20 cellular contexts compared by ENCODE assay signal in genomic region chr5:175047048-175047447, GRCh38.
DNase-seq lines count a peak whose midpoint lies in the region; ATAC-seq and TF ChIP-seq lines count a peak whose summit lies in the region.
"Had no signal": no experiment of that assay in that cellular context is flagged by ENCODE, and none has a peak within 500 bp of the region (broad histone marks: within the 10 kb centered on the region; RNA-seq: fewer than 3 reads in every experiment).

No MANE protein-coding gene starts in this region.

- H3K4me1 Mint-ChIP-seq in osteocyte (ENCODE audit: unreplicated experiment) (no peaks in the 10 kb centered on the region), CD14-positive monocyte (no peaks in the 10 kb centered on the region)
- H3K4me1 Mint-ChIP-seq: CD8-positive, alpha-beta memory T cell had no signal

- POLR2A ChIA-PET in HCT116 (lab: Charles Lee): no interaction called here

- no peaks in the 10 kb centered on the region for H3K79me2 ChIP-seq in HCT116 (ENCODE audit: insufficient read depth, low read length)

- no peak overlapping the region for H3K27ac ChIP-seq in HCT116 (ENCODE audit: low read depth, low read length)
- H3K27ac ChIP-seq: A549, BLaER1, C4-2B had no signal

- intact Hi-C loops in HCT116 (cut with micrococcal nuclease) (no loop called here), CD14-positive monocyte (cut with micrococcal nuclease) (no loop called here)

- H3K4me3 ChIP-seq in HCT116 (replicated peaks in 1 of 2; ENCODE audit: low read depth in 1 of 2, low read length in 2 of 2): no peak overlapping the region
- no peak overlapping the region for H3K4me3 ChIP-seq in BE2C (ENCODE audit: low read depth, low read length)
- H3K4me3 ChIP-seq: A549, BLaER1 had no signal

- RAD21 ChIA-PET in HCT116 (lab: Charles Lee; ENCODE audit: low non-redundant PET in 1 of 2, low total read pairs in 2 of 2, uncharacterized antibody in 2 of 2, unreplicated experiment in 2 of 2): no interaction called here

- H3K36me3 ChIP-seq in HCT116 (ENCODE audit: control insufficient read depth in 1 of 2, insufficient read depth in 2 of 2, low read length in 2 of 2): no peaks in the 10 kb centered on the region
- H3K36me3 ChIP-seq in BE2C: no peaks in the 10 kb centered on the region
- H3K36me3 ChIP-seq: BLaER1 had no signal

- H3K4me1 ChIP-seq in HCT116 (ENCODE audit: control insufficient read depth in 1 of 2, insufficient read depth in 2 of 2, low read length in 2 of 2): peaks cover 12 to 16% of the 10 kb centered on the region in 2 experiments; a peak in 3 of 4 replicates
- H3K4me1 ChIP-seq in BE2C: no peaks in the 10 kb centered on the region
- H3K4me1 ChIP-seq: A549 had no signal

- CTCF ChIA-PET in HCT116 (lab: Charles Lee): no interaction called here

- TF ChIP-seq POLR2A in HCT116 (IDR thresholded peaks at IDR 0.05; ENCODE audit: borderline replicate concordance, extremely low read depth, insufficient read depth, insufficient read length): no peak

- H3K27ac Mint-ChIP-seq in osteocyte (ENCODE audit: unreplicated experiment) (no peak overlapping the region), CD14-positive monocyte (no peak overlapping the region)
- H3K27ac Mint-ChIP-seq: CD4-positive, alpha-beta T cell; CD8-positive, alpha-beta memory T cell; HFFc6 had no signal

- H3K27me3 Mint-ChIP-seq in osteocyte (ENCODE audit: unreplicated experiment) (no peaks in the 10 kb centered on the region), CD14-positive monocyte (ENCODE audit: low read depth in 3 of 3) (peaks cover 0 to 4% (median 0%) of the 10 kb centered on the region in 3 donors)

- no peak overlapping the region for H3K9ac ChIP-seq in HCT116 (ENCODE audit: low read length)
- H3K9ac ChIP-seq: BLaER1 had no signal

- no peak overlapping the region for H2AFZ ChIP-seq in HCT116 (ENCODE audit: low read depth, low read length, poor library complexity, severe bottlenecking)

- H3K36me3 Mint-ChIP-seq in osteocyte (ENCODE audit: unreplicated experiment) (no peaks in the 10 kb centered on the region), CD14-positive monocyte (no peaks in the 10 kb centered on the region)

- BruUV-seq in HCT116 (replicated peaks; lab: Mats Ljungman, UMichigan): no TSS peak

- H3K9me2 ChIP-seq in HCT116 (ENCODE audit: insufficient read depth): no peaks in the 10 kb centered on the region

- H3K4me2 ChIP-seq in HCT116 (ENCODE audit: low read length): peak overlapping the region; percentile 5; the same call in 1 of the 2 replicates
- H3K4me2 ChIP-seq: A549, BLaER1 had no signal

- H3K27me3 ChIP-seq in HCT116 (ENCODE audit: insufficient read depth, low read length): no peaks in the 10 kb centered on the region
- no peaks in the 10 kb centered on the region for H3K27me3 ChIP-seq in BE2C
- H3K27me3 ChIP-seq: BLaER1 had no signal

- TF ChIP-seq RAD21 in HCT116 (IDR thresholded peaks at IDR 0.05; ENCODE audit: low read depth): no peak

- DNase-seq in Daoy (ENCODE audit: low read depth) (peak; percentile 62), HCT116 (ENCODE audit: low read depth, low spot score) (no peak), M059J (ENCODE audit: low read depth) (peak; percentile 59), osteocyte (ENCODE audit: extremely low spot score, unreplicated experiment) (peak; percentile 32), CD14-positive monocyte (ENCODE audit: low spot score) (no peak), BE2C (no peak)
- no peak for DNase-seq in activated CD4-positive, alpha-beta T cell treated with anti-CD3 and anti-CD28 coated beads for 4 hours
- DNase-seq: 8988T; CD4-positive, alpha-beta T cell; CD8-positive, alpha-beta memory T cell; DMS 273 treated with DMSO at 0.1 percent for 48 hours; DMS79; GF-D8; GOT3; H7; HCEC 1CT; HFFc6 had no signal

- H3K9me3 Mint-ChIP-seq in osteocyte (ENCODE audit: unreplicated experiment) (peaks cover 14% of the 10 kb centered on the region), CD14-positive monocyte (peaks cover 0 to 4% (median 1%) of the 10 kb centered on the region in 7 donors)
- H3K9me3 Mint-ChIP-seq: CD4-positive, alpha-beta T cell had no signal

- ATAC-seq in HCT116: peak; percentile 57; the same call in 1 of the 2 replicates
- ATAC-seq: A549 had no signal

- H3K4me3 Mint-ChIP-seq in osteocyte (ENCODE audit: unreplicated experiment) (no peak overlapping the region), CD14-positive monocyte (no peak overlapping the region)
- H3K4me3 Mint-ChIP-seq: CD4-positive, alpha-beta T cell; HFFc6 had no signal

- TF ChIP-seq CTCF in HCT116 (IDR thresholded peaks at IDR 0.05 in 2 of 3, conservative IDR thresholded peaks at IDR 0.05 in 1 of 3; ENCODE audit: borderline replicate concordance in 1 of 3, insufficient read depth in 1 of 3, low read depth in 2 of 3, low read length in 2 of 3) (no peak), osteocyte (IDR thresholded peaks at IDR 0.05) (no peak), CD14-positive monocyte (IDR thresholded peaks at IDR 0.05) (no peak), BE2C (IDR thresholded peaks at IDR 0.05; ENCODE audit: low read depth, low read length) (no peak)

- H3K9me3 ChIP-seq in HCT116 (ENCODE audit: control insufficient read depth in 1 of 2, insufficient read depth in 1 of 2, low read depth in 1 of 2, low read length in 2 of 2) (no peaks in the 10 kb centered on the region), BE2C (no peaks in the 10 kb centered on the region)

- no peaks in the 10 kb centered on the region for H4K20me1 ChIP-seq in HCT116 (ENCODE audit: insufficient read depth)
- H4K20me1 ChIP-seq: BLaER1 had no signal

TF ChIP-seq in HCT116, 20 proteins besides CTCF, POLR2A, EP300 and RAD21 (continues in another document):
- TF ChIP-seq, protein P1, sequence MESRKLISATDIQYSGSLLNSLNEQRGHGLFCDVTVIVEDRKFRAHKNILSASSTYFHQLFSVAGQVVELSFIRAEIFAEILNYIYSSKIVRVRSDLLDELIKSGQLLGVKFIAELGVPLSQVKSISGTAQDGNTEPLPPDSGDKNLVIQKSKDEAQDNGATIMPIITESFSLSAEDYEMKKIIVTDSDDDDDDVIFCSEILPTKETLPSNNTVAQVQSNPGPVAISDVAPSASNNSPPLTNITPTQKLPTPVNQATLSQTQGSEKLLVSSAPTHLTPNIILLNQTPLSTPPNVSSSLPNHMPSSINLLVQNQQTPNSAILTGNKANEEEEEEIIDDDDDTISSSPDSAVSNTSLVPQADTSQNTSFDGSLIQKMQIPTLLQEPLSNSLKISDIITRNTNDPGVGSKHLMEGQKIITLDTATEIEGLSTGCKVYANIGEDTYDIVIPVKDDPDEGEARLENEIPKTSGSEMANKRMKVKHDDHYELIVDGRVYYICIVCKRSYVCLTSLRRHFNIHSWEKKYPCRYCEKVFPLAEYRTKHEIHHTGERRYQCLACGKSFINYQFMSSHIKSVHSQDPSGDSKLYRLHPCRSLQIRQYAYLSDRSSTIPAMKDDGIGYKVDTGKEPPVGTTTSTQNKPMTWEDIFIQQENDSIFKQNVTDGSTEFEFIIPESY (IDR thresholded peaks at IDR 0.05; ENCODE audit: extremely low read depth, insufficient replicate concordance, low read length): no peak
- no peak for TF ChIP-seq POLR2AphosphoS5 (IDR thresholded peaks at IDR 0.05; ENCODE audit: low read depth, low read length)
- TF ChIP-seq EGR1 (IDR thresholded peaks at IDR 0.05; ENCODE audit: low read depth): no peak
- TF ChIP-seq MAX (IDR thresholded peaks at IDR 0.05): no peak
- no peak for TF ChIP-seq TCF7L2 (IDR thresholded peaks at IDR 0.05; ENCODE audit: borderline replicate concordance, extremely low read depth, insufficient read depth, insufficient read length)
- TF ChIP-seq CEBPB (IDR thresholded peaks at IDR 0.05; ENCODE audit: low read depth): no peak
- TF ChIP-seq, protein P2, sequence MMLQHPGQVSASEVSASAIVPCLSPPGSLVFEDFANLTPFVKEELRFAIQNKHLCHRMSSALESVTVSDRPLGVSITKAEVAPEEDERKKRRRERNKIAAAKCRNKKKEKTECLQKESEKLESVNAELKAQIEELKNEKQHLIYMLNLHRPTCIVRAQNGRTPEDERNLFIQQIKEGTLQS (IDR thresholded peaks at IDR 0.05): no peak
- 0 out of 2 replicates have a peak, but pooled peaks have one; percentile 39 for TF ChIP-seq JUND (IDR thresholded peaks at IDR 0.05)
- TF ChIP-seq ELF1 (IDR thresholded peaks at IDR 0.05; ENCODE audit: borderline replicate concordance, low read depth): no peak
- TF ChIP-seq FOSL1 (IDR thresholded peaks at IDR 0.05; ENCODE audit: low read depth): peak; percentile 31; the same call in 1 of the 2 replicates
- no peak for TF ChIP-seq YY1 (IDR thresholded peaks at IDR 0.05; ENCODE audit: extremely low read depth, insufficient replicate concordance, low read depth, low read length)
- no peak for TF ChIP-seq SIN3A (IDR thresholded peaks at IDR 0.05; ENCODE audit: low read depth)
- no peak for TF ChIP-seq SRF (IDR thresholded peaks at IDR 0.05; ENCODE audit: low read depth)
- no peak for TF ChIP-seq ZNF274 (IDR thresholded peaks at IDR 0.05; ENCODE audit: low read depth, low read length)

Comparison
In these comparisons a context has a peak if more than half of its experiments do, and no peak if none do; other contexts are left out.
1. DNase-seq: peak in Daoy (single experiment), M059J (single experiment) and osteocyte (single experiment); none in HCT116 (single experiment), CD14-positive monocyte (single experiment), BE2C (single experiment) and activated CD4-positive, alpha-beta T cell treated with anti-CD3 and anti-CD28 coated beads for 4 hours (0 of 2).